In the genomic region with DNA sequence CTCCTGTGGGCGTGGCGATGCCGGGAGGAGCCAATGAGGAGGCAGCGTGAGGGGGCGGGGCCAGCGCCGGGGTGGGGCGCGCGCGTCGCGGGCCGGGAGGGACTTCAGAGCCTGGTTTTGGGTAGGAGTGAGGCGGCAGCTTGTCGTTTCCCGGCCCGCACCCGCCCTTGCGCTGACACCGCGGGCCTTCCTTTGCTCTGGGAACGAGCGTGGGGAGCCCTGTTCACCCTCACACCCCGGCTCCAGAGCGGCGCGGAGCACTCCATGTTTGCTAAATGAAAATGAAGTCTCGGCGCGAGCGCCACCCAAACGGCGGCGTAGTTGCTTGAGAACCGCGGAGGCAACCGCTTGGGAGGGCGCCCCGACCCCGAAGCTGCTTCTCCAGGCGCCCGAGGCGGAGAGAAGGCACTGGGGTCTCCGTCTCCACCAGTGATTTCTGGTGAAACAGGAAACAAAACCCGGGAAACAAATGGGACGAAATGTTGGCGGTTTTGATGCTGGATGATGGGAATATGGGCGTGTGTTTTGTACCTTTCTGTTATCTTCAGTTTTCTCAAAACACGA, we compare ENCODE assay signal across 8 cellular contexts. TPM values are rescaled to one million over a fixed set of nuclear protein-coding genes. Genes with fewer than 3 reads are reported as not detected.
DNase-seq lines count a peak whose midpoint lies in the region; ATAC-seq and TF ChIP-seq lines count a peak whose summit lies in the region.

No MANE protein-coding gene starts in this region.

- H3K27ac ChIP-seq in skeletal muscle tissue (ENCODE audit: low read depth, low read length): peak overlapping the region; percentile 88

- H3K9ac ChIP-seq in skeletal muscle tissue (ENCODE audit: low read depth in 1 of 3, low read length in 3 of 3): peak overlapping the region; percentile 81 to 91 (median 83)

- peaks cover 33% of the 10 kb centered on the region for H3K4me1 Mint-ChIP-seq in T-helper 17 cell

- H3K4me3 ChIP-seq in fibroblast of the aortic adventitia (ENCODE audit: low read depth, low read length): peak overlapping the region; percentile 82
- H3K4me3 ChIP-seq in skeletal muscle tissue (ENCODE audit: low read length in 3 of 3): peak overlapping the region; percentile 72 to 87 (median 75)

- peaks cover 8 to 11% (median 10%) of the 10 kb centered on the region in 3 donors for H3K36me3 ChIP-seq in skeletal muscle tissue (ENCODE audit: control insufficient read depth in 3 of 3, insufficient read depth in 3 of 3, low read length in 3 of 3)

- peaks cover 22 to 37% (median 25%) of the 10 kb centered on the region in 3 donors for H3K4me1 ChIP-seq in skeletal muscle tissue (ENCODE audit: control insufficient read depth in 3 of 3, insufficient read depth in 3 of 3, low read length in 3 of 3)

- H3K4me3 Mint-ChIP-seq in T-helper 17 cell: peak overlapping the region; percentile 96

- peak overlapping the region; percentile 95 for H3K27ac Mint-ChIP-seq in T-helper 17 cell

- ATAC-seq in GM18517 (IDR thresholded peaks at IDR 0.05; ENCODE audit: unreplicated experiment) (peak; percentile 3), HG02642 (IDR thresholded peaks at IDR 0.05; ENCODE audit: poor library complexity, unreplicated experiment) (peak; percentile 27), T-helper 17 cell (no peak)

- H3K36me3 Mint-ChIP-seq in T-helper 17 cell (ENCODE audit: low read depth): peaks cover 3% of the 10 kb centered on the region

- no peaks in the 10 kb centered on the region for H3K9me3 ChIP-seq in T-helper 17 cell (ENCODE audit: control insufficient read depth, low read length, poor library complexity, severe bottlenecking)
- no peaks in the 10 kb centered on the region for H3K9me3 ChIP-seq in skeletal muscle tissue (ENCODE audit: control insufficient read depth in 3 of 3, low read length in 3 of 3)

- H3K27me3 ChIP-seq in skeletal muscle tissue (ENCODE audit: control insufficient read depth in 3 of 3, insufficient read depth in 3 of 3, low read length in 3 of 3): no peaks in the 10 kb centered on the region

- DNase-seq in T-helper 17 cell (peak in 1 of 3 donors; percentile 100), fibroblast of the aortic adventitia (ENCODE audit: low read depth) (no peak), NCI-H1417 treated with DMSO at 0.1 percent for 48 hours (lab: John Stamatoyannopoulos, UW) (no peak), occipital lobe (lab: John Stamatoyannopoulos, UW) (no peak), middle frontal gyrus (ENCODE audit: extremely low spot score, low spot score) (no peak)

- no peak for TF ChIP-seq CTCF in fibroblast of the aortic adventitia (IDR thresholded peaks at IDR 0.05; ENCODE audit: insufficient read depth, low read length)

- peaks cover 5% of the 10 kb centered on the region for H3K27me3 Mint-ChIP-seq in T-helper 17 cell

RNA-seq across cellular contexts. Expression of a gene that starts 0.5 kb away (rescaled TPM):
- total RNA-seq in T-helper 17 cell: 10 to 100 TPM; 45.8 to 47.1 TPM
- 8.6 and 16.1 TPM in 2 replicates for total RNA-seq in fibroblast of the aortic adventitia (ENCODE audit: low replicate concordance)
- 19.3 TPM for total RNA-seq in skeletal muscle tissue
- 17.3 TPM for total RNA-seq in occipital lobe

RNA-seq across cellular contexts. Expression of a gene that starts 25.2 kb away (rescaled TPM):
- total RNA-seq in T-helper 17 cell (10 to 100 TPM; 31.8 to 40.9 TPM), fibroblast of the aortic adventitia (ENCODE audit: low replicate concordance) (5.6 and 11.5 TPM in 2 replicates), skeletal muscle tissue (19.3 TPM), occipital lobe (21.7 TPM)
